8 cellular contexts compared by ENCODE assay signal in the genomic region with DNA sequence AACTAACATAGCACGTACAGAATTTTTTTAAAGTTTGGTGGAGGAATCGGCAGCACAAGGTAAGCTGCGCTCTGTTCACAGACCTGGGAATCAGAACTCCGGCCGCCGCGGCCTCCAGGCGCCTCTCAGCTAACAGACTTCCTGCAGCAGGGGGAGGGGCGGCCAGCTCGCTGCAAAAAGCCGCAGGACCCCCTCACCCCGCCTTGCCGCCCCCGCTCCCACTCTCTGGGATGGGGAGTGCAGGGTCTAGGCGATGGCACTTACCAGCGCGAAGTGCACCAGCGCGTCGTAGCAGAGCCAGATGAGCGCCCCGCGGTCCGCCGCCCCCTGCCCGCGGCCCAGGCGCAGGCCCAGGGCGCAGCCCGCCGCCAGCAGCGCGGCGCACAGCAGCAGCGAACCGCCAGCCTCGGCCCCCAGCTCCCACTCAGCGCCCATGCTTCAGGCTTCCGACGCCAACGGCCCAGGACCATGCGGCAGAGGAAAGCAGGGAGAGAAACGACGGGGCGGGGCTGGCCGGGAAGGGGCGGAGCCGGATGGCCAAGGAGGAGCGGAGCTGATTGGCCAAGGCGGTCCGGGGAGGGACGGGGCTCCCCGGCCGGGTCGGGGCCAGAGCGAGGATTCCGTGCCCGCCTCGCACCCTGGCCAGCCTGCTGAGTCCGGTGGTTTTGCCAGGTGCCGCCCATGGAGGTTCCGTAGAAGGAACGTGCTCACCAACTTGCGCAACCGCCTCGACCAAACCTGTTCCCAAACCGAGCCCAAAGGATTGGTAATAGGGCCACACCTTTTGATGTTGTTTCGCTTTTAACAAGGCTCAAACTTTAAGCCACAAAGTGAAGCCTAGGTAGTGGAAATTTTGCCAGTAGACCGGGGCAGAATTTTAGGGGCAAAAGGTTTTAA. TPM values are rescaled to one million over a fixed set of nuclear protein-coding genes. Genes with fewer than 3 reads are reported as not detected.
DNase-seq lines count a peak whose midpoint lies in the region; ATAC-seq, FAIRE-seq and TF ChIP-seq lines count a peak whose summit lies in the region.

A gene (minus strand): TSS at position 497 of the 897 bp plus-strand sequence. CDS start 62 bp downstream, at position 435.

- peak within 1 kb of the TSS; percentile 74 for H3K9ac ChIP-seq in OCI-LY3 (ENCODE audit: low read length)

- H3K79me2 ChIP-seq in OCI-LY3 (ENCODE audit: low read length): peaks cover 42% of the 10 kb centered on the region

- H3K4me1 Mint-ChIP-seq in Calu3 (ENCODE audit: low read depth, unreplicated experiment): no peaks in the 10 kb centered on the region

- H3K9me3 ChIP-seq in OCI-LY3 (ENCODE audit: insufficient read depth, low read length): no peaks in the 10 kb centered on the region

- H3K9me3 Mint-ChIP-seq in Calu3 (ENCODE audit: low read depth, unreplicated experiment): no peaks in the 10 kb centered on the region

- peak within 1 kb of the TSS; percentile 22 for H3K27ac ChIP-seq in OCI-LY3 (ENCODE audit: low read length)

- peak; percentile 81 for FAIRE-seq in HTR-8/SVneo (lab: Jason Lieb, UNC)

- no peak for TF ChIP-seq CTCF in Calu3 (IDR thresholded peaks at IDR 0.05; ENCODE audit: unreplicated experiment)
- TF ChIP-seq CTCF in OCI-LY3 (IDR thresholded peaks at IDR 0.05; ENCODE audit: low read depth, low read length): no peak

- DNase-seq in Calu3: peak; percentile 91
- DNase-seq in HTR-8/SVneo (ENCODE audit: insufficient read length, low spot score): peak; percentile 83
- DNase-seq in activated CD8-positive, alpha-beta memory T cell treated with anti-CD3 and anti-CD28 coated beads, Interleukin-2, amount 50 U/mL, for 48 hours: peak; percentile 96
- DNase-seq in epidermal melanocyte (ENCODE audit: insufficient read length, low spot score): peak; percentile 87
- peak; percentile 73 for DNase-seq in middle frontal gyrus (ENCODE audit: extremely low spot score, low spot score)
- peak; percentile 76 to 78 for DNase-seq in stimulated activated CD8-positive, alpha-beta memory T cell treated with anti-CD3 and anti-CD28 coated beads, Interleukin-2, amount 100 ng/mL, for 1 hour (ENCODE audit: low read depth in 2 of 2)

- H3K4me1 ChIP-seq in OCI-LY3 (ENCODE audit: low read length): peaks cover 9% of the 10 kb centered on the region

- H3K4me2 ChIP-seq in OCI-LY3 (ENCODE audit: low read length): peak within 1 kb of the TSS; percentile 83

- H4K20me1 ChIP-seq in OCI-LY3 (ENCODE audit: insufficient read depth, low read length): no peaks in the 10 kb centered on the region

- intact Hi-C loops in Calu3 (cut with micrococcal nuclease; ENCODE audit: unreplicated experiment): loop anchor here (2.0 kb wide), 1 partner anchor 102 kb away; a partner anchor contains a TSS

- peak within 1 kb of the TSS; percentile 98 for H2AFZ ChIP-seq in OCI-LY3 (ENCODE audit: low read depth, low read length)

- peak within 1 kb of the TSS; percentile 79 for H3K4me3 Mint-ChIP-seq in Calu3 (ENCODE audit: low read depth, unreplicated experiment)

- H3K36me3 ChIP-seq in OCI-LY3 (replicated peaks; ENCODE audit: low read depth, low read length): peaks cover 12% of the 10 kb centered on the region

- ATAC-seq in GM21367 (IDR thresholded peaks at IDR 0.05; ENCODE audit: unreplicated experiment): peak; percentile 93

- no peaks in the 10 kb centered on the region for H3K27me3 ChIP-seq in OCI-LY3 (ENCODE audit: low read depth, low read length)

- peak within 1 kb of the TSS; percentile 39 for H3K27ac Mint-ChIP-seq in Calu3 (ENCODE audit: unreplicated experiment)

- BruUV-seq in Calu3 (replicated peaks; lab: Mats Ljungman, UMichigan): no TSS peak

- CTCF ChIA-PET in Calu3 (lab: Charles Lee): interaction anchor here (0.8 to 1.5 kb wide), 2 partner anchors 102 to 245 kb away, joined by 3 to 8 read pairs; a partner anchor contains a TSS

- H3K4me3 ChIP-seq in OCI-LY3 (ENCODE audit: low read length): peak within 1 kb of the TSS; percentile 86

- peaks cover 25% of the 10 kb centered on the region for H3K36me3 Mint-ChIP-seq in Calu3 (ENCODE audit: insufficient read depth, unreplicated experiment)

- H3K27me3 Mint-ChIP-seq in Calu3 (ENCODE audit: unreplicated experiment): no peaks in the 10 kb centered on the region

RNA-seq across cellular contexts. Expression of the gene that starts here (rescaled TPM):
- total RNA-seq in Calu3 (2022): 40.5 and 43.9 TPM in 2 replicates

Comparison
In these comparisons a context has a peak if more than half of its experiments do, and no peak if none do; other contexts are left out.
1. Peak in every context shown above with its lines: DNase-seq, ATAC-seq, H3K4me3 ChIP-seq and H3K27ac ChIP-seq.